In genomic region chr9:114741521-114741920, GRCh38 we compare ENCODE assay signal across 13 cellular contexts. TPM values are rescaled to one million over a fixed set of nuclear protein-coding genes. Genes with fewer than 3 reads are reported as not detected.
"Had no signal": no experiment of that assay in that cellular context is flagged by ENCODE, and none has a peak within 500 bp of the region (broad histone marks: within the 10 kb centered on the region; RNA-seq: fewer than 3 reads in every experiment).

No MANE protein-coding gene starts in this region.

RNA-seq across cellular contexts. Expression of gene TEX48, which starts 59.5 kb away (rescaled TPM):
- total RNA-seq: dorsolateral prefrontal cortex; esophagus muscularis mucosa; hepatocyte; kidney epithelial cell; left colon; left ventricle myocardium superior; lung; natural killer cell treated with Interleukin-12 subunit alpha and Interleukin-12 subunit beta and Interleukin-15 and Interleukin-18, amount 100 ng/mL, for 72 hours; pancreas; progenitor cell of endocrine pancreas; right cardiac atrium; smooth muscle cell; urinary bladder had no signal
- polyA plus RNA-seq: hepatocyte, lung, pancreas, right cardiac atrium, smooth muscle cell, urinary bladder had no signal
